Comparison of ENCODE assay signal across 1 cellular context in the genomic region with DNA sequence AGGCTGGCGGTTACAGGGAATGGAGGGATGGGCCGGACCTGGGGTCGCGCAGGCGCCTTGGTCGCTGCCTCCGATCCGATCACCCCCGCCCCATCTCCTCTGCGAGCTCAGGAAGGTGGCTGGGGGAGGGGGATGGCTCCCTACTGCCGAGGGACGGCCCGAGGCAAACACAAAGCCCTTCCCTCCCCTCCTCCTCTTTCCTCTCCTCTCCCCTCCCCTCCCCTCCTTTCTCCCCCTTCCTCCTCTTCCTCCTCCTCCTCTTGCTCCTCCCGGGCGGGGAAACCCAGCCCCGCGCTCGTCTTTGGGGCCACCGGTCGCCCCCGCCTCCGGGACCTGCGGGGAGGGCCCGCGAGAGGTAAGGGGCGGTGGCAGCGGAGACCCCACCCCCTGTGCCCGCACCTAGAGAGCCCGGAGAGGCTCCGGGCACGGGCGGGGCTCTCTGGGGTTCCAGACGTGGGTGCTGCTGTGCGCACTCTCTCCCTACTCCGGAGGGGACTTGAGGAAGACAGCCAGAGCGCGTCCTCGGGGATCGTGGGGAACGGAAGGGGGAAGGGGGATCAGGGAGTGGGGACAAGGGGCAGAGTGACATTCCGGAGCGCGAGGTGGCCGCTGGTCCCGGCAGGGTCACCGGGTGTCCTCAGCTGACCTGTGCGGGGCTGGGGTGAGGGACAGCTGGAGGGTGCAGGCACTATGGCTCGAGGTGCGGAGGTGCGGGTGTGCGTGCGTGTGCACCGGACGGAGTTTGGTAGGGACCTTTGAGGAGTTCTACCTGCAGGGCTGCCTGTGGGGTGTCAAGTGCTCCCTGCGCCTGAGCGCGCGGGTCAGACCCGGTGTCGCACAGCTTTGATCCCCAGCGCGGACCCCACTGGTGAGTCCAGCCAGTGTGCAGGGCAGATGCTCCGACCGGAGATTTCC.
A peak's percentile ranks its signal among the peaks of the same experiment; 100 is the strongest.
TF ChIP-seq lines count a peak whose summit lies in the region.

A gene with protein sequence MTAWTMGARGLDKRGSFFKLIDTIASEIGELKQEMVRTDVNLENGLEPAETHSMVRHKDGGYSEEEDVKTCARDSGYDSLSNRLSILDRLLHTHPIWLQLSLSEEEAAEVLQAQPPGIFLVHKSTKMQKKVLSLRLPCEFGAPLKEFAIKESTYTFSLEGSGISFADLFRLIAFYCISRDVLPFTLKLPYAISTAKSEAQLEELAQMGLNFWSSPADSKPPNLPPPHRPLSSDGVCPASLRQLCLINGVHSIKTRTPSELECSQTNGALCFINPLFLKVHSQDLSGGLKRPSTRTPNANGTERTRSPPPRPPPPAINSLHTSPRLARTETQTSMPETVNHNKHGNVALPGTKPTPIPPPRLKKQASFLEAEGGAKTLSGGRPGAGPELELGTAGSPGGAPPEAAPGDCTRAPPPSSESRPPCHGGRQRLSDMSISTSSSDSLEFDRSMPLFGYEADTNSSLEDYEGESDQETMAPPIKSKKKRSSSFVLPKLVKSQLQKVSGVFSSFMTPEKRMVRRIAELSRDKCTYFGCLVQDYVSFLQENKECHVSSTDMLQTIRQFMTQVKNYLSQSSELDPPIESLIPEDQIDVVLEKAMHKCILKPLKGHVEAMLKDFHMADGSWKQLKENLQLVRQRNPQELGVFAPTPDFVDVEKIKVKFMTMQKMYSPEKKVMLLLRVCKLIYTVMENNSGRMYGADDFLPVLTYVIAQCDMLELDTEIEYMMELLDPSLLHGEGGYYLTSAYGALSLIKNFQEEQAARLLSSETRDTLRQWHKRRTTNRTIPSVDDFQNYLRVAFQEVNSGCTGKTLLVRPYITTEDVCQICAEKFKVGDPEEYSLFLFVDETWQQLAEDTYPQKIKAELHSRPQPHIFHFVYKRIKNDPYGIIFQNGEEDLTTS (plus strand): TSS at position 286 of the 915 bp plus-strand sequence. CDS start 131,344 bp downstream, outside the sequence.

TF ChIP-seq in HepG2, 621 proteins besides CTCF, POLR2A, EP300 and RAD21 (continued from another document and continues in another):
- TF ChIP-seq, protein P1, sequence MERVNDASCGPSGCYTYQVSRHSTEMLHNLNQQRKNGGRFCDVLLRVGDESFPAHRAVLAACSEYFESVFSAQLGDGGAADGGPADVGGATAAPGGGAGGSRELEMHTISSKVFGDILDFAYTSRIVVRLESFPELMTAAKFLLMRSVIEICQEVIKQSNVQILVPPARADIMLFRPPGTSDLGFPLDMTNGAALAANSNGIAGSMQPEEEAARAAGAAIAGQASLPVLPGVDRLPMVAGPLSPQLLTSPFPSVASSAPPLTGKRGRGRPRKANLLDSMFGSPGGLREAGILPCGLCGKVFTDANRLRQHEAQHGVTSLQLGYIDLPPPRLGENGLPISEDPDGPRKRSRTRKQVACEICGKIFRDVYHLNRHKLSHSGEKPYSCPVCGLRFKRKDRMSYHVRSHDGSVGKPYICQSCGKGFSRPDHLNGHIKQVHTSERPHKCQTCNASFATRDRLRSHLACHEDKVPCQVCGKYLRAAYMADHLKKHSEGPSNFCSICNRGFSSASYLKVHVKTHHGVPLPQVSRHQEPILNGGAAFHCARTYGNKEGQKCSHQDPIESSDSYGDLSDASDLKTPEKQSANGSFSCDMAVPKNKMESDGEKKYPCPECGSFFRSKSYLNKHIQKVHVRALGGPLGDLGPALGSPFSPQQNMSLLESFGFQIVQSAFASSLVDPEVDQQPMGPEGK (CRISPR knock-in tag; IDR thresholded peaks at IDR 0.05): peak; percentile 88
- TF ChIP-seq, protein P2, sequence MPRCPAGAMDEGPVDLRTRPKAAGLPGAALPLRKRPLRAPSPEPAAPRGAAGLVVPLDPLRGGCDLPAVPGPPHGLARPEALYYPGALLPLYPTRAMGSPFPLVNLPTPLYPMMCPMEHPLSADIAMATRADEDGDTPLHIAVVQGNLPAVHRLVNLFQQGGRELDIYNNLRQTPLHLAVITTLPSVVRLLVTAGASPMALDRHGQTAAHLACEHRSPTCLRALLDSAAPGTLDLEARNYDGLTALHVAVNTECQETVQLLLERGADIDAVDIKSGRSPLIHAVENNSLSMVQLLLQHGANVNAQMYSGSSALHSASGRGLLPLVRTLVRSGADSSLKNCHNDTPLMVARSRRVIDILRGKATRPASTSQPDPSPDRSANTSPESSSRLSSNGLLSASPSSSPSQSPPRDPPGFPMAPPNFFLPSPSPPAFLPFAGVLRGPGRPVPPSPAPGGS (CRISPR knock-in tag; IDR thresholded peaks at IDR 0.05): peak; percentile 73; the same call in 1 of the 2 replicates
- TF ChIP-seq, protein P3, sequence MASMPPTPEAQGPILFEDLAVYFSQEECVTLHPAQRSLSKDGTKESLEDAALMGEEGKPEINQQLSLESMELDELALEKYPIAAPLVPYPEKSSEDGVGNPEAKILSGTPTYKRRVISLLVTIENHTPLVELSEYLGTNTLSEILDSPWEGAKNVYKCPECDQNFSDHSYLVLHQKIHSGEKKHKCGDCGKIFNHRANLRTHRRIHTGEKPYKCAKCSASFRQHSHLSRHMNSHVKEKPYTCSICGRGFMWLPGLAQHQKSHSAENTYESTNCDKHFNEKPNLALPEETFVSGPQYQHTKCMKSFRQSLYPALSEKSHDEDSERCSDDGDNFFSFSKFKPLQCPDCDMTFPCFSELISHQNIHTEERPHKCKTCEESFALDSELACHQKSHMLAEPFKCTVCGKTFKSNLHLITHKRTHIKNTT (CRISPR knock-in tag; IDR thresholded peaks at IDR 0.05): no peak
- TF ChIP-seq, protein P4, sequence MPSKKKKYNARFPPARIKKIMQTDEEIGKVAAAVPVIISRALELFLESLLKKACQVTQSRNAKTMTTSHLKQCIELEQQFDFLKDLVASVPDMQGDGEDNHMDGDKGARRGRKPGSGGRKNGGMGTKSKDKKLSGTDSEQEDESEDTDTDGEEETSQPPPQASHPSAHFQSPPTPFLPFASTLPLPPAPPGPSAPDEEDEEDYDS (CRISPR knock-in tag; IDR thresholded peaks at IDR 0.05): no peak
- 0 out of 2 replicates have a peak, but pooled peaks have one; percentile 59 for TF ChIP-seq ZNF543 (CRISPR knock-in tag; IDR thresholded peaks at IDR 0.05)
- TF ChIP-seq, protein P5, sequence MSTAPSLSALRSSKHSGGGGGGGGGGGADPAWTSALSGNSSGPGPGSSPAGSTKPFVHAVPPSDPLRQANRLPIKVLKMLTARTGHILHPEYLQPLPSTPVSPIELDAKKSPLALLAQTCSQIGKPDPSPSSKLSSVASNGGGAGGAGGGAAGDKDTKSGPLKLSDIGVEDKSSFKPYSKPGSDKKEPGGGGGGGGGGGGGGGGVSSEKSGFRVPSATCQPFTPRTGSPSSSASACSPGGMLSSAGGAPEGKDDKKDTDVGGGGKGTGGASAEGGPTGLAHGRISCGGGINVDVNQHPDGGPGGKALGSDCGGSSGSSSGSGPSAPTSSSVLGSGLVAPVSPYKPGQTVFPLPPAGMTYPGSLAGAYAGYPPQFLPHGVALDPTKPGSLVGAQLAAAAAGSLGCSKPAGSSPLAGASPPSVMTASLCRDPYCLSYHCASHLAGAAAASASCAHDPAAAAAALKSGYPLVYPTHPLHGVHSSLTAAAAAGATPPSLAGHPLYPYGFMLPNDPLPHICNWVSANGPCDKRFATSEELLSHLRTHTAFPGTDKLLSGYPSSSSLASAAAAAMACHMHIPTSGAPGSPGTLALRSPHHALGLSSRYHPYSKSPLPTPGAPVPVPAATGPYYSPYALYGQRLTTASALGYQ (CRISPR knock-in tag; IDR thresholded peaks at IDR 0.05): no peak
- TF ChIP-seq EZH2 (conservative IDR thresholded peaks at IDR 0.05; ENCODE audit: low read depth, low read length): 0 out of 2 replicates have a peak, but pooled peaks have one; percentile 47
- no peak for TF ChIP-seq HOXA7 (CRISPR knock-in tag; IDR thresholded peaks at IDR 0.05)
- TF ChIP-seq, protein P6, sequence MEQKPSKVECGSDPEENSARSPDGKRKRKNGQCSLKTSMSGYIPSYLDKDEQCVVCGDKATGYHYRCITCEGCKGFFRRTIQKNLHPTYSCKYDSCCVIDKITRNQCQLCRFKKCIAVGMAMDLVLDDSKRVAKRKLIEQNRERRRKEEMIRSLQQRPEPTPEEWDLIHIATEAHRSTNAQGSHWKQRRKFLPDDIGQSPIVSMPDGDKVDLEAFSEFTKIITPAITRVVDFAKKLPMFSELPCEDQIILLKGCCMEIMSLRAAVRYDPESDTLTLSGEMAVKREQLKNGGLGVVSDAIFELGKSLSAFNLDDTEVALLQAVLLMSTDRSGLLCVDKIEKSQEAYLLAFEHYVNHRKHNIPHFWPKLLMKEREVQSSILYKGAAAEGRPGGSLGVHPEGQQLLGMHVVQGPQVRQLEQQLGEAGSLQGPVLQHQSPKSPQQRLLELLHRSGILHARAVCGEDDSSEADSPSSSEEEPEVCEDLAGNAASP (CRISPR knock-in tag; IDR thresholded peaks at IDR 0.05; ENCODE audit: borderline replicate concordance): peak; percentile 99
- no peak for TF ChIP-seq ZNF234 (CRISPR knock-in tag; conservative IDR thresholded peaks at IDR 0.05)
- TF ChIP-seq, protein P7, sequence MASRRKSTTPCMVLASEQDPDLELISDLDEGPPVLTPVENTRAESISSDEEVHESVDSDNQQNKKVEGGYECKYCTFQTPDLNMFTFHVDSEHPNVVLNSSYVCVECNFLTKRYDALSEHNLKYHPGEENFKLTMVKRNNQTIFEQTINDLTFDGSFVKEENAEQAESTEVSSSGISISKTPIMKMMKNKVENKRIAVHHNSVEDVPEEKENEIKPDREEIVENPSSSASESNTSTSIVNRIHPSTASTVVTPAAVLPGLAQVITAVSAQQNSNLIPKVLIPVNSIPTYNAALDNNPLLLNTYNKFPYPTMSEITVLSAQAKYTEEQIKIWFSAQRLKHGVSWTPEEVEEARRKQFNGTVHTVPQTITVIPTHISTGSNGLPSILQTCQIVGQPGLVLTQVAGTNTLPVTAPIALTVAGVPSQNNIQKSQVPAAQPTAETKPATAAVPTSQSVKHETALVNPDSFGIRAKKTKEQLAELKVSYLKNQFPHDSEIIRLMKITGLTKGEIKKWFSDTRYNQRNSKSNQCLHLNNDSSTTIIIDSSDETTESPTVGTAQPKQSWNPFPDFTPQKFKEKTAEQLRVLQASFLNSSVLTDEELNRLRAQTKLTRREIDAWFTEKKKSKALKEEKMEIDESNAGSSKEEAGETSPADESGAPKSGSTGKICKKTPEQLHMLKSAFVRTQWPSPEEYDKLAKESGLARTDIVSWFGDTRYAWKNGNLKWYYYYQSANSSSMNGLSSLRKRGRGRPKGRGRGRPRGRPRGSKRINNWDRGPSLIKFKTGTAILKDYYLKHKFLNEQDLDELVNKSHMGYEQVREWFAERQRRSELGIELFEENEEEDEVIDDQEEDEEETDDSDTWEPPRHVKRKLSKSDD (CRISPR knock-in tag; IDR thresholded peaks at IDR 0.05; ENCODE audit: low read depth): no peak
- TF ChIP-seq PCBP2 (optimal IDR thresholded peaks at IDR 0.05; ENCODE audit: low read depth, low read length, poor library complexity, severe bottlenecking): no peak
- TF ChIP-seq POLR2G (IDR thresholded peaks at IDR 0.05; ENCODE audit: low read depth, low read length): peak; percentile 71
- TF ChIP-seq ZNF629 (CRISPR knock-in tag; conservative IDR thresholded peaks at IDR 0.05): no peak
- TF ChIP-seq ZNF558 (CRISPR knock-in tag; IDR thresholded peaks at IDR 0.05; ENCODE audit: borderline replicate concordance): no peak
- no peak for TF ChIP-seq ZNF34 (CRISPR knock-in tag; IDR thresholded peaks at IDR 0.05; ENCODE audit: borderline replicate concordance)
- TF ChIP-seq ZNF766 (CRISPR knock-in tag; IDR thresholded peaks at IDR 0.05; ENCODE audit: borderline replicate concordance): no peak
- TF ChIP-seq ADNP (CRISPR knock-in tag; IDR thresholded peaks at IDR 0.05): no peak
- TF ChIP-seq XRCC5 (optimal IDR thresholded peaks at IDR 0.05; ENCODE audit: low read length): no peak
- TF ChIP-seq SP1 (IDR thresholded peaks at IDR 0.05): no peak
- TF ChIP-seq SP1 (CRISPR knock-in tag; IDR thresholded peaks at IDR 0.05): no peak
- no peak for TF ChIP-seq ZSCAN31 (CRISPR knock-in tag; IDR thresholded peaks at IDR 0.05; ENCODE audit: low read depth)
- no peak; the same call in 1 of the 2 replicates for TF ChIP-seq HOXA3 (CRISPR knock-in tag; IDR thresholded peaks at IDR 0.05)
- TF ChIP-seq, protein P8, sequence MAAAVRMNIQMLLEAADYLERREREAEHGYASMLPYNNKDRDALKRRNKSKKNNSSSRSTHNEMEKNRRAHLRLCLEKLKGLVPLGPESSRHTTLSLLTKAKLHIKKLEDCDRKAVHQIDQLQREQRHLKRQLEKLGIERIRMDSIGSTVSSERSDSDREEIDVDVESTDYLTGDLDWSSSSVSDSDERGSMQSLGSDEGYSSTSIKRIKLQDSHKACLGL (CRISPR knock-in tag; IDR thresholded peaks at IDR 0.05): 0 out of 2 replicates have a peak, but pooled peaks have one; percentile 17
- TF ChIP-seq, protein P9, sequence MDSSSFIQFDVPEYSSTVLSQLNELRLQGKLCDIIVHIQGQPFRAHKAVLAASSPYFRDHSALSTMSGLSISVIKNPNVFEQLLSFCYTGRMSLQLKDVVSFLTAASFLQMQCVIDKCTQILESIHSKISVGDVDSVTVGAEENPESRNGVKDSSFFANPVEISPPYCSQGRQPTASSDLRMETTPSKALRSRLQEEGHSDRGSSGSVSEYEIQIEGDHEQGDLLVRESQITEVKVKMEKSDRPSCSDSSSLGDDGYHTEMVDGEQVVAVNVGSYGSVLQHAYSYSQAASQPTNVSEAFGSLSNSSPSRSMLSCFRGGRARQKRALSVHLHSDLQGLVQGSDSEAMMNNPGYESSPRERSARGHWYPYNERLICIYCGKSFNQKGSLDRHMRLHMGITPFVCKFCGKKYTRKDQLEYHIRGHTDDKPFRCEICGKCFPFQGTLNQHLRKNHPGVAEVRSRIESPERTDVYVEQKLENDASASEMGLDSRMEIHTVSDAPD (CRISPR knock-in tag; IDR thresholded peaks at IDR 0.05): no peak
- TF ChIP-seq MAZ (IDR thresholded peaks at IDR 0.05; ENCODE audit: borderline replicate concordance, low read depth, low read length): peak; percentile 74
- peak; percentile 2; the same call in 1 of the 2 replicates for TF ChIP-seq MAZ (CRISPR knock-in tag; IDR thresholded peaks at IDR 0.05; ENCODE audit: low read depth)
- no peak; the same call in 1 of the 2 replicates for TF ChIP-seq GABPB1 (CRISPR knock-in tag; IDR thresholded peaks at IDR 0.05)
- TF ChIP-seq ZNF441 (CRISPR knock-in tag; IDR thresholded peaks at IDR 0.05; ENCODE audit: borderline replicate concordance): 0 out of 2 replicates have a peak, but pooled peaks have one; percentile 48
- TF ChIP-seq, protein P10, sequence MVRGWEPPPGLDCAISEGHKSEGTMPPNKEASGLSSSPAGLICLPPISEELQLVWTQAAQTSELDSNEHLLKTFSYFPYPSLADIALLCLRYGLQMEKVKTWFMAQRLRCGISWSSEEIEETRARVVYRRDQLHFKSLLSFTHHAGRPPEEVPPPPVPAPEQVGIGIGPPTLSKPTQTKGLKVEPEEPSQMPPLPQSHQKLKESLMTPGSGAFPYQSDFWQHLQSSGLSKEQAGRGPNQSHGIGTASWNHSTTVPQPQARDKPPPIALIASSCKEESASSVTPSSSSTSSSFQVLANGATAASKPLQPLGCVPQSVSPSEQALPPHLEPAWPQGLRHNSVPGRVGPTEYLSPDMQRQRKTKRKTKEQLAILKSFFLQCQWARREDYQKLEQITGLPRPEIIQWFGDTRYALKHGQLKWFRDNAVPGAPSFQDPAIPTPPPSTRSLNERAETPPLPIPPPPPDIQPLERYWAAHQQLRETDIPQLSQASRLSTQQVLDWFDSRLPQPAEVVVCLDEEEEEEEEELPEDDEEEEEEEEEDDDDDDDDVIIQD (CRISPR knock-in tag; IDR thresholded peaks at IDR 0.05; ENCODE audit: low read depth): no peak
- no peak for TF ChIP-seq GTF3A (CRISPR knock-in tag; conservative IDR thresholded peaks at IDR 0.05)
